In genomic region chr2:20135631-20136050, GRCh38 we compare ENCODE assay signal across 8 cellular contexts.
DNase-seq lines count a peak whose midpoint lies in the region; ATAC-seq and TF ChIP-seq lines count a peak whose summit lies in the region.

No MANE protein-coding gene starts in this region.

- H3K4me1 ChIP-seq in OCI-LY1 (ENCODE audit: insufficient read depth, low read length, severe bottlenecking) (no peaks in the 10 kb centered on the region), iPS DF 6.9 (ENCODE audit: control insufficient read depth, insufficient read depth, low read length) (no peaks in the 10 kb centered on the region; the same call in 1 of the 2 replicates)

- no peaks in the 10 kb centered on the region for H3K9me3 ChIP-seq in OCI-LY1 (ENCODE audit: low read length)
- no peaks in the 10 kb centered on the region for H3K9me3 ChIP-seq in iPS DF 6.9 (ENCODE audit: control insufficient read depth, insufficient read depth, low read length)

- H3K27me3 ChIP-seq in OCI-LY1 (ENCODE audit: insufficient read depth, low read length) (no peaks in the 10 kb centered on the region), iPS DF 6.9 (ENCODE audit: control insufficient read depth, insufficient read depth, low read length) (no peaks in the 10 kb centered on the region)

- H3K36me3 ChIP-seq in OCI-LY1 (ENCODE audit: insufficient read depth, low read length), result no peaks in the 10 kb centered on the region
- no peaks in the 10 kb centered on the region for H3K36me3 ChIP-seq in iPS DF 6.9 (ENCODE audit: control insufficient read depth, insufficient read depth, low read length)

- no peak overlapping the region for H2AFZ ChIP-seq in OCI-LY1 (ENCODE audit: low read length)

- no peak overlapping the region for H3K4me2 ChIP-seq in OCI-LY1 (ENCODE audit: low read length)

- no peaks in the 10 kb centered on the region for H3F3A ChIP-seq in OCI-LY1 (ENCODE audit: insufficient read depth, low read length)

- H3K9ac ChIP-seq in OCI-LY1 (ENCODE audit: low read length), result no peak overlapping the region

- H4K20me1 ChIP-seq in OCI-LY1 (ENCODE audit: insufficient read depth, low read length), result no peaks in the 10 kb centered on the region

- H3K4me3 ChIP-seq in OCI-LY1 (ENCODE audit: low read depth, low read length, poor library complexity, severe bottlenecking) (no peak overlapping the region), iPS DF 6.9 (ENCODE audit: low read length) (no peak overlapping the region)

- H3K27ac ChIP-seq in OCI-LY1 (ENCODE audit: low read depth, low read length, poor library complexity, severe bottlenecking) (no peak overlapping the region), iPS DF 6.9 (ENCODE audit: low read length) (no peak overlapping the region)

- TF ChIP-seq CTCF in OCI-LY1 (IDR thresholded peaks at IDR 0.05; ENCODE audit: low read length), result peak; percentile 72

- no peaks in the 10 kb centered on the region for H3K9me2 ChIP-seq in OCI-LY1 (ENCODE audit: low read depth, low read length)

- ATAC-seq in GM19351 (IDR thresholded peaks at IDR 0.05; ENCODE audit: unreplicated experiment) (peak; percentile 99), HG03432 (IDR thresholded peaks at IDR 0.05; ENCODE audit: unreplicated experiment) (peak; percentile 94)

- no CpG with 5 or more reads among the region's 10 CpGs for WGBS in iPS DF 6.9 (ENCODE audit: insufficient coverage, insufficient read length)

- DNase-seq in DMS 273 treated with DMSO at 0.1 percent for 48 hours (lab: John Stamatoyannopoulos, UW) (peak; percentile 25), astrocyte of the hippocampus (ENCODE audit: low read depth, low spot score) (peak; percentile 79), iPS DF 6.9 (ENCODE audit: low read depth, low spot score) (peak; percentile 66)
- DNase-seq in stimulated activated CD4-positive, alpha-beta T cell treated with anti-CD3 and anti-CD28 coated beads, Interleukin-1b, Interleukin-23, amount 100 ng/mL, for 4 hours (ENCODE audit: low read depth in 2 of 2), result peak; percentile 14 to 15
- no peak for DNase-seq in effector CD4-positive, alpha-beta T cell

- H3K79me2 ChIP-seq in OCI-LY1 (ENCODE audit: insufficient read depth, low read length), result no peaks in the 10 kb centered on the region
